In genomic region chr10:100780324-100780723, GRCh38 we compare ENCODE assay signal across 23 cellular contexts. TPM values are rescaled to one million over a fixed set of nuclear protein-coding genes. Genes with fewer than 3 reads are reported as not detected.
DNase-seq lines count a peak whose midpoint lies in the region; TF ChIP-seq lines count a peak whose summit lies in the region.
"Had no signal": no experiment of that assay in that cellular context is flagged by ENCODE, and none has a peak within 500 bp of the region (broad histone marks: within the 10 kb centered on the region; RNA-seq: fewer than 3 reads in every experiment).

No MANE protein-coding gene starts in this region.

- no peaks in the 10 kb centered on the region for H3K36me3 ChIP-seq in breast epithelium
- H3K36me3 ChIP-seq in CD8-positive, alpha-beta memory T cell (ENCODE audit: insufficient read depth, low read length), result no peaks in the 10 kb centered on the region
- H3K36me3 ChIP-seq: BLaER1 had no signal

- no peaks in the 10 kb centered on the region for H3K9me3 ChIP-seq in breast epithelium
- no peaks in the 10 kb centered on the region for H3K9me3 ChIP-seq in CD8-positive, alpha-beta memory T cell (ENCODE audit: low read length)
- H3K9me3 ChIP-seq: BLaER1 had no signal

- H3K4me1 ChIP-seq in breast epithelium, result no peaks in the 10 kb centered on the region
- no peaks in the 10 kb centered on the region for H3K4me1 ChIP-seq in CD8-positive, alpha-beta memory T cell (ENCODE audit: insufficient read depth, low read length)
- H3K4me1 ChIP-seq: BLaER1 had no signal

- DNase-seq in T47D (ENCODE audit: low read depth in 1 of 2, low spot score in 1 of 2), result peak; percentile 35 to 36
- no peak for DNase-seq in breast epithelium (ENCODE audit: low spot score in 2 of 2)
- DNase-seq in LNCaP clone FGC (ENCODE audit: low read depth), result peak; percentile 44
- peak; percentile 18 for DNase-seq in chondrocyte (ENCODE audit: low spot score)
- DNase-seq in renal cortical epithelial cell (ENCODE audit: low read depth), result peak; percentile 57
- DNase-seq in CD8-positive, alpha-beta memory T cell, result no peak
- no peak for DNase-seq in NCI-H526 treated with DMSO at 0.1 percent for 48 hours (lab: John Stamatoyannopoulos, UW)
- DNase-seq in NCI-H2107 treated with DMSO at 0.1 percent for 48 hours (lab: John Stamatoyannopoulos, UW; ENCODE audit: unreplicated experiment), result no peak
- DNase-seq: Calu3; CD4-positive, alpha-beta T cell; COR-L47; DMS53; DMS79 treated with DMSO at 0.1 percent for 48 hours; GF-D8; H9 had no signal

- peaks cover 63% of the 10 kb centered on the region for H3K27me3 Mint-ChIP-seq in chondrocyte (ENCODE audit: low read depth)
- H3K27me3 Mint-ChIP-seq in CD8-positive, alpha-beta memory T cell, result peaks cover 22 to 41% of the 10 kb centered on the region in 2 donors

- H3K4me1 Mint-ChIP-seq in chondrocyte (ENCODE audit: low read depth), result no peaks in the 10 kb centered on the region
- H3K4me1 Mint-ChIP-seq in CD8-positive, alpha-beta memory T cell, result no peaks in the 10 kb centered on the region
- H3K4me1 Mint-ChIP-seq: B cell, CD14-positive monocyte had no signal

- H3K4me3 Mint-ChIP-seq in chondrocyte (ENCODE audit: unreplicated experiment), result no peak overlapping the region
- peak overlapping the region in 1 of 7 donors; percentile 2 for H3K4me3 Mint-ChIP-seq in CD8-positive, alpha-beta memory T cell
- H3K4me3 Mint-ChIP-seq: B cell; CD14-positive monocyte; CD4-positive, alpha-beta T cell; GM23338; H9 had no signal

- no peak overlapping the region for H3K27ac ChIP-seq in breast epithelium
- H3K27ac ChIP-seq in CD8-positive, alpha-beta memory T cell (ENCODE audit: low read depth, low read length), result no peak overlapping the region
- H3K27ac ChIP-seq: BLaER1 had no signal

- intact Hi-C loops in breast epithelium (cut with DNase I; ENCODE audit: low total_unique reads), result no loop called here

- H3K4me3 ChIP-seq in breast epithelium (no peak overlapping the region), LNCaP clone FGC (ENCODE audit: low read depth, low read length) (no peak overlapping the region)
- no peak overlapping the region for H3K4me3 ChIP-seq in CD8-positive, alpha-beta memory T cell (ENCODE audit: low read length)
- H3K4me3 ChIP-seq: BLaER1, GM23338 had no signal

- no peak overlapping the region for H3K27ac Mint-ChIP-seq in chondrocyte (ENCODE audit: unreplicated experiment)
- no peak overlapping the region for H3K27ac Mint-ChIP-seq in CD8-positive, alpha-beta memory T cell
- H3K27ac Mint-ChIP-seq: B cell; CD14-positive monocyte; CD4-positive, alpha-beta T cell; GM23338; H9 had no signal

- in situ Hi-C loops in T47D (cut with HindIII; ENCODE audit: low pct_unique_long_range_greater_than_20kb, low sequenced_read_pairs), result no loop called here

- peaks cover 0 to 35% of the 10 kb centered on the region in 2 donors for H3K27me3 ChIP-seq in breast epithelium
- H3K27me3 ChIP-seq in CD8-positive, alpha-beta memory T cell (ENCODE audit: insufficient read depth, low read length, poor library complexity, severe bottlenecking), result peaks cover 4% of the 10 kb centered on the region

- no peak for TF ChIP-seq POLR2A in breast epithelium (IDR thresholded peaks at IDR 0.05)

- CTCF ChIA-PET in CD8-positive, alpha-beta memory T cell (lab: Charles Lee), result no interaction called here

- POLR2A ChIA-PET in CD8-positive, alpha-beta memory T cell (lab: Charles Lee), result no interaction called here

- TF ChIP-seq CTCF in breast epithelium (IDR thresholded peaks at IDR 0.05), result no peak
- no peak for TF ChIP-seq CTCF in LNCaP clone FGC (IDR thresholded peaks at IDR 0.05; ENCODE audit: control insufficient read depth, extremely low read depth, insufficient read depth)
- no peak for TF ChIP-seq CTCF in chondrocyte (IDR thresholded peaks at IDR 0.05)

- peaks cover 10% of the 10 kb centered on the region for H3K36me3 Mint-ChIP-seq in chondrocyte (ENCODE audit: low read depth)
- H3K36me3 Mint-ChIP-seq in CD8-positive, alpha-beta memory T cell, result no peaks in the 10 kb centered on the region
- H3K36me3 Mint-ChIP-seq: CD14-positive monocyte had no signal

- peaks cover 6% of the 10 kb centered on the region for H3K9me3 Mint-ChIP-seq in chondrocyte (ENCODE audit: low read depth)
- H3K9me3 Mint-ChIP-seq in CD8-positive, alpha-beta memory T cell, result no peaks in the 10 kb centered on the region
- H3K9me3 Mint-ChIP-seq: CD4-positive, alpha-beta T cell had no signal

RNA-seq across cellular contexts. Expression of gene PAX2, which starts 34.9 kb away (rescaled TPM):
- total RNA-seq in breast epithelium (under 1 TPM in 1 of 3 donors, not detected in 2; under 0.01 TPM), chondrocyte (0.62 to 0.87 TPM in 2 of 3 replicates, not detected in the other), renal cortical epithelial cell (2.1 and 71.3 TPM in 2 replicates)
- total RNA-seq in CD8-positive, alpha-beta memory T cell, result under 1 TPM in 1 of 2 experiments, not detected in 1; 0.04 TPM
- polyA plus RNA-seq in CD8-positive, alpha-beta memory T cell, result not detected
- total RNA-seq: A172; A673; B cell; Calu3; CD4-positive, alpha-beta T cell; Daoy; GM23338; H4; H9 had no signal
- polyA plus RNA-seq: CD14-positive monocyte, GM23338 had no signal

Comparison
In these comparisons a context has a peak if more than half of its experiments do, and no peak if none do; other contexts are left out.
1. DNase-seq: peak in T47D (2 of 2), LNCaP clone FGC (single experiment), chondrocyte (single experiment) and renal cortical epithelial cell (single experiment); none in breast epithelium (0 of 2), CD8-positive, alpha-beta memory T cell (0 of 5), NCI-H526 treated with DMSO at 0.1 percent for 48 hours (single experiment) and NCI-H2107 treated with DMSO at 0.1 percent for 48 hours (single experiment).